Comparison of ENCODE assay signal across 1 cellular context in genomic region chr14:101330416-101331140, GRCh38.
TF ChIP-seq lines count a peak whose summit lies in the region.

No MANE protein-coding gene starts in this region.

TF ChIP-seq in HepG2, 621 proteins besides CTCF, POLR2A, EP300 and RAD21 (continued from another document and continues in another):
- TF ChIP-seq ZNF333 (CRISPR knock-in tag; IDR thresholded peaks at IDR 0.05; ENCODE audit: borderline replicate concordance) (no peak), CREBL2 (CRISPR knock-in tag; IDR thresholded peaks at IDR 0.05; ENCODE audit: borderline replicate concordance) (no peak), KMT2A (CRISPR knock-in tag; IDR thresholded peaks at IDR 0.05) (0 out of 2 replicates have a peak, but pooled peaks have one; percentile 47), ZNF781 (CRISPR knock-in tag; IDR thresholded peaks at IDR 0.05; ENCODE audit: borderline replicate concordance, not compliant biosample characterization) (no peak), MEIS1 (CRISPR knock-in tag; IDR thresholded peaks at IDR 0.05; ENCODE audit: borderline replicate concordance) (no peak), ZNF678 (CRISPR knock-in tag; IDR thresholded peaks at IDR 0.05) (no peak), ZFP1 (CRISPR knock-in tag; IDR thresholded peaks at IDR 0.05) (no peak), DR1 (CRISPR knock-in tag; IDR thresholded peaks at IDR 0.05) (no peak), ZFY (CRISPR knock-in tag; IDR thresholded peaks at IDR 0.05) (peak; percentile 29; the same call in 1 of the 2 replicates), THYN1 (CRISPR knock-in tag; IDR thresholded peaks at IDR 0.05; ENCODE audit: borderline replicate concordance, low read depth) (no peak), ZGPAT (CRISPR knock-in tag; IDR thresholded peaks at IDR 0.05) (0 out of 2 replicates have a peak, but pooled peaks have one; percentile 61), NCOA5 (CRISPR knock-in tag; IDR thresholded peaks at IDR 0.05) (no peak), ZBTB33 (CRISPR knock-in tag; IDR thresholded peaks at IDR 0.05) (no peak), FOSL2 (CRISPR knock-in tag; IDR thresholded peaks at IDR 0.05) (peak; percentile 29; the same call in 1 of the 2 replicates), SYNCRIP (IDR thresholded peaks at IDR 0.05; ENCODE audit: insufficient read depth, low read depth, low read length) (no peak), SMYD3 (CRISPR knock-in tag; IDR thresholded peaks at IDR 0.05) (no peak), ZNF251 (CRISPR knock-in tag; IDR thresholded peaks at IDR 0.05) (no peak), KDM4B (CRISPR knock-in tag; IDR thresholded peaks at IDR 0.05) (peak; percentile 76; the same call in 1 of the 2 replicates), ZNF18 (CRISPR knock-in tag; IDR thresholded peaks at IDR 0.05; ENCODE audit: insufficient replicate concordance) (no peak), RBAK (CRISPR knock-in tag; IDR thresholded peaks at IDR 0.05) (no peak), NCOA2 (CRISPR knock-in tag; IDR thresholded peaks at IDR 0.05) (peak; percentile 78), STAG1 (CRISPR knock-in tag; IDR thresholded peaks at IDR 0.05) (peak; percentile 14), PBX3 (CRISPR knock-in tag; IDR thresholded peaks at IDR 0.05; ENCODE audit: borderline replicate concordance) (no peak), TARDBP (CRISPR knock-in tag; IDR thresholded peaks at IDR 0.05) (peak; percentile 31), FOXP4 (CRISPR knock-in tag; IDR thresholded peaks at IDR 0.05) (peak; percentile 91), ZNF44 (CRISPR knock-in tag; IDR thresholded peaks at IDR 0.05) (no peak), CBX5 (CRISPR knock-in tag; IDR thresholded peaks at IDR 0.05; ENCODE audit: borderline replicate concordance) (0 out of 2 replicates have a peak, but pooled peaks have one; percentile 25), MTA1 (CRISPR knock-in tag; IDR thresholded peaks at IDR 0.05; ENCODE audit: borderline replicate concordance) (0 out of 2 replicates have a peak, but pooled peaks have one; percentile 37), SMAD1 (CRISPR knock-in tag; IDR thresholded peaks at IDR 0.05; ENCODE audit: borderline replicate concordance, low read depth) (no peak), MEF2D (CRISPR knock-in tag; IDR thresholded peaks at IDR 0.05) (peak; percentile 63; the same call in 1 of the 2 replicates), SKIL (CRISPR knock-in tag; IDR thresholded peaks at IDR 0.05; ENCODE audit: borderline replicate concordance) (peak; percentile 71; the same call in 1 of the 2 replicates), ATM (IDR thresholded peaks at IDR 0.05; ENCODE audit: borderline replicate concordance) (no peak), HNRNPUL1 (IDR thresholded peaks at IDR 0.05; ENCODE audit: low read depth, low read length) (no peak), ZSCAN30 (CRISPR knock-in tag; IDR thresholded peaks at IDR 0.05) (no peak), ZFP90 (CRISPR knock-in tag; IDR thresholded peaks at IDR 0.05; ENCODE audit: borderline replicate concordance) (peak; percentile 39; the same call in 1 of the 2 replicates), ZNF615 (CRISPR knock-in tag; IDR thresholded peaks at IDR 0.05; ENCODE audit: borderline replicate concordance) (no peak), TEAD3 (CRISPR knock-in tag; optimal IDR thresholded peaks at IDR 0.05; ENCODE audit: borderline replicate concordance) (peak; percentile 94), REL (CRISPR knock-in tag; conservative IDR thresholded peaks at IDR 0.05) (no peak), FOXO1 (CRISPR knock-in tag; IDR thresholded peaks at IDR 0.05) (peak; percentile 92), ZNF577 (CRISPR knock-in tag; IDR thresholded peaks at IDR 0.05; ENCODE audit: borderline replicate concordance, low read depth) (no peak), ZNF34 (CRISPR knock-in tag; IDR thresholded peaks at IDR 0.05; ENCODE audit: borderline replicate concordance) (no peak), GMEB2 (CRISPR knock-in tag; IDR thresholded peaks at IDR 0.05; ENCODE audit: low read depth) (no peak), ZNF30 (CRISPR knock-in tag; IDR thresholded peaks at IDR 0.05) (no peak), MAX (IDR thresholded peaks at IDR 0.05) (no peak), NFIB (CRISPR knock-in tag; IDR thresholded peaks at IDR 0.05; ENCODE audit: borderline replicate concordance) (no peak), HDAC1 (CRISPR knock-in tag; IDR thresholded peaks at IDR 0.05) (peak; percentile 58; the same call in 1 of the 2 replicates), KMT2B (CRISPR knock-in tag; IDR thresholded peaks at IDR 0.05) (no peak), DRAP1 (CRISPR knock-in tag; IDR thresholded peaks at IDR 0.05) (peak; percentile 36; the same call in 1 of the 2 replicates), RFXANK (CRISPR knock-in tag; IDR thresholded peaks at IDR 0.05) (no peak), RFX3 (CRISPR knock-in tag; IDR thresholded peaks at IDR 0.05) (no peak), SOX13 (IDR thresholded peaks at IDR 0.05) (no peak), SOX13 (CRISPR knock-in tag; conservative IDR thresholded peaks at IDR 0.05 in 1 of 2, IDR thresholded peaks at IDR 0.05 in 1 of 2) (peak in 1 of 2 experiments; percentile 86; a peak in 2 of 4 replicates), MLXIP (CRISPR knock-in tag; IDR thresholded peaks at IDR 0.05; ENCODE audit: borderline replicate concordance) (no peak), ZEB1 (IDR thresholded peaks at IDR 0.05; ENCODE audit: insufficient replicate concordance, low read depth) (no peak), ZNF766 (CRISPR knock-in tag; IDR thresholded peaks at IDR 0.05; ENCODE audit: borderline replicate concordance) (no peak), KDM6A (CRISPR knock-in tag; IDR thresholded peaks at IDR 0.05; ENCODE audit: low read depth) (peak; percentile 60; the same call in 1 of the 2 replicates), ZNF564 (CRISPR knock-in tag; IDR thresholded peaks at IDR 0.05) (no peak)
